In the genomic region with DNA sequence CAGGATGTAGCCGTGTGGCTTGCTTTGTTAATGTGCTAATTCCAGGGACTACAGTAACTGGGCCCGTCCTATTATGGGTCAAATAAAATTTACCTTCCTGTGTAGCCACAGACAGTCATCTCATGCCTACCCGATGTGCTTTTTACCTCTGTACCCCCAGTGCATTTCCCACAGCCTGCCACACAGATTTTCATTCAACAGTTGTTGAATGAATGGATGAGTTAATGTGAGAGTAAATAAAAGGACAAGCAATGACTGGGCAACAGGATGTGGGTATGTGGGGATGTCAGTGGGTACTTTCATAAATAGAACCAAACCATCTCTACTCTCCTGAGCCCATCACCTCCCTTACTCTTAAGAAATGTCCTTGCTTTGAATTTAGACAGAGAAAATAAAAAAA, we compare ENCODE assay signal across 14 cellular contexts.
DNase-seq lines count a peak whose midpoint lies in the region; ATAC-seq, FAIRE-seq and TF ChIP-seq lines count a peak whose summit lies in the region.
"Had no signal": no experiment of that assay in that cellular context is flagged by ENCODE, and none has a peak within 500 bp of the region (broad histone marks: within the 10 kb centered on the region; RNA-seq: fewer than 3 reads in every experiment).

No MANE protein-coding gene starts in this region.

- H3K9me3 ChIP-seq in astrocyte (ENCODE audit: insufficient read depth, low read depth, low read length), result no peaks in the 10 kb centered on the region
- H3K9me3 ChIP-seq: gastroesophageal sphincter, lower lobe of right lung had no signal

- no peaks in the 10 kb centered on the region for H3K36me3 ChIP-seq in astrocyte (ENCODE audit: insufficient read depth, low read length)
- H3K36me3 ChIP-seq: gastroesophageal sphincter, lower lobe of right lung had no signal

- H3K27ac Mint-ChIP-seq in astrocyte (ENCODE audit: unreplicated experiment), result peak overlapping the region; percentile 92

- H3K9ac ChIP-seq in astrocyte (ENCODE audit: low read length), result no peak overlapping the region

- no peaks in the 10 kb centered on the region for H3K9me3 Mint-ChIP-seq in astrocyte (ENCODE audit: unreplicated experiment)

- DNase-seq in astrocyte (ENCODE audit: low read depth), result no peak
- DNase-seq in NCI-H2029 treated with DMSO at 0.1 percent for 48 hours (lab: John Stamatoyannopoulos, UW), result no peak
- DNase-seq in T1000 (lab: John Stamatoyannopoulos, UW), result no peak
- no peak for DNase-seq in stimulated activated naive CD4-positive, alpha-beta T cell (lab: John Stamatoyannopoulos, UW)
- DNase-seq in cerebellar cortex (ENCODE audit: low spot score), result no peak
- DNase-seq: activated effector memory CD4-positive, alpha-beta T cell treated with Interleukin-2 at 50 U/mL for 16 hours; lower lobe of right lung; NCI-H1105 treated with DMSO at 0.1 percent for 48 hours had no signal

- peaks cover 29% of the 10 kb centered on the region for H3K4me1 Mint-ChIP-seq in astrocyte (ENCODE audit: low read depth, unreplicated experiment)

- H3K4me2 ChIP-seq in astrocyte (ENCODE audit: low read length), result no peak overlapping the region

- TF ChIP-seq CTCF in astrocyte (IDR thresholded peaks at IDR 0.05; ENCODE audit: insufficient read depth, low read depth, low read length), result no peak

- no peaks in the 10 kb centered on the region for H3K36me3 Mint-ChIP-seq in astrocyte (ENCODE audit: low read depth, unreplicated experiment)

- FAIRE-seq in astrocyte (lab: Jason Lieb, UNC), result no peak

- H2AFZ ChIP-seq in astrocyte (ENCODE audit: low read depth, low read length), result no peak overlapping the region

- no peak overlapping the region for H3K4me3 ChIP-seq in astrocyte (ENCODE audit: insufficient read depth, low read depth, low read length)
- H3K4me3 ChIP-seq: coronary artery, gastroesophageal sphincter, lower lobe of right lung had no signal

- no peaks in the 10 kb centered on the region for H3K27me3 Mint-ChIP-seq in astrocyte (ENCODE audit: low read depth, unreplicated experiment)

- H3K27me3 ChIP-seq in astrocyte (ENCODE audit: insufficient read depth, low read length), result no peaks in the 10 kb centered on the region
- H3K27me3 ChIP-seq: gastroesophageal sphincter had no signal

- H3K4me3 Mint-ChIP-seq in astrocyte (ENCODE audit: unreplicated experiment), result no peak overlapping the region

- ATAC-seq in GM18499 (IDR thresholded peaks at IDR 0.05; ENCODE audit: insufficient read depth, unreplicated experiment) (peak; percentile 34), GM21423 (IDR thresholded peaks at IDR 0.05; ENCODE audit: unreplicated experiment) (peak; percentile 60), HG03196 (IDR thresholded peaks at IDR 0.05; ENCODE audit: unreplicated experiment) (peak; percentile 56)
- ATAC-seq: gastroesophageal sphincter, lower lobe of right lung had no signal

- no peak overlapping the region for H3K27ac ChIP-seq in astrocyte (ENCODE audit: low read depth, low read length)
- H3K27ac ChIP-seq: C4-2B, coronary artery, gastroesophageal sphincter, lower lobe of right lung had no signal

- H3K4me1 ChIP-seq in astrocyte (ENCODE audit: insufficient read depth, low read length), result peaks cover 15% of the 10 kb centered on the region
- H3K4me1 ChIP-seq: gastroesophageal sphincter, lower lobe of right lung had no signal

- H4K20me1 ChIP-seq in astrocyte (ENCODE audit: insufficient read depth, low read length), result no peaks in the 10 kb centered on the region

- no peaks in the 10 kb centered on the region for H3K79me2 ChIP-seq in astrocyte (ENCODE audit: insufficient read depth, low read length)
